8 cellular contexts compared by ENCODE assay signal in genomic region chr6:127267742-127268588, GRCh38. TPM values are rescaled to one million over a fixed set of nuclear protein-coding genes. Genes with fewer than 3 reads are reported as not detected.
DNase-seq lines count a peak whose midpoint lies in the region; ATAC-seq and TF ChIP-seq lines count a peak whose summit lies in the region.

No MANE protein-coding gene starts in this region.

- ATAC-seq in GM21360 (IDR thresholded peaks at IDR 0.05; ENCODE audit: unreplicated experiment): peak; percentile 0
- ATAC-seq in Panc1: peak; percentile 2; the same call in 1 of the 2 replicates

- peaks cover 12% of the 10 kb centered on the region for H3K4me1 ChIP-seq in A673 (ENCODE audit: insufficient read depth, low read length, poor library complexity, severe bottlenecking)
- peaks cover 19% of the 10 kb centered on the region for H3K4me1 ChIP-seq in Panc1 (ENCODE audit: control insufficient read depth, insufficient read depth, low read length)
- H3K4me1 ChIP-seq in ovary (ENCODE audit: insufficient read depth): peaks cover 1% of the 10 kb centered on the region

- H3K27ac ChIP-seq in A673 (ENCODE audit: low read depth, low read length, poor library complexity, severe bottlenecking) (peak overlapping the region; percentile 95), Panc1 (ENCODE audit: low read length) (peak overlapping the region; percentile 92), ovary (peak overlapping the region; percentile 99)

- no peaks in the 10 kb centered on the region for H3K36me3 ChIP-seq in A673 (ENCODE audit: insufficient read depth, low read length, poor library complexity, severe bottlenecking)
- H3K36me3 ChIP-seq in Panc1 (ENCODE audit: control insufficient read depth, insufficient read depth, low read length): no peaks in the 10 kb centered on the region; the same call in 1 of the 2 replicates
- no peaks in the 10 kb centered on the region for H3K36me3 ChIP-seq in ovary

- POLR2A ChIA-PET in A673 (lab: Charles Lee; ENCODE audit: low non-redundant PET): no interaction called here
- POLR2A ChIA-PET in Panc1 (lab: Charles Lee): interaction anchor here (0.6 kb wide), 1 partner anchor 85 kb away, joined by 3 read pairs; no protein-coding TSS in a partner anchor

- CTCF ChIA-PET in A673 (lab: Charles Lee): no interaction called here
- CTCF ChIA-PET in Panc1 (lab: Charles Lee): no interaction called here

- intact Hi-C loops in A673 (cut with micrococcal nuclease; ENCODE audit: unreplicated experiment) (no loop called here), Panc1 (cut with micrococcal nuclease; ENCODE audit: unreplicated experiment) (no loop called here), ovary (cut with DNase I) (no loop called here)

- H3K9me3 ChIP-seq in A673 (ENCODE audit: low read depth, low read length, poor library complexity, severe bottlenecking) (no peaks in the 10 kb centered on the region), Panc1 (ENCODE audit: control insufficient read depth, insufficient read depth, low read depth, low read length) (no peaks in the 10 kb centered on the region), ovary (no peaks in the 10 kb centered on the region)

- in situ Hi-C loops in Panc1 (cut with HindIII; ENCODE audit: low pct_unique_long_range_greater_than_20kb, low sequenced_read_pairs): no loop called here

- TF ChIP-seq CTCF in A673 (conservative IDR thresholded peaks at IDR 0.05; ENCODE audit: low read depth, low read length): no peak
- TF ChIP-seq CTCF in Panc1 (IDR thresholded peaks at IDR 0.05): no peak
- no peak for TF ChIP-seq CTCF in epithelial cell of proximal tubule (conservative IDR thresholded peaks at IDR 0.05; ENCODE audit: low read depth, low read length)
- no peak for TF ChIP-seq CTCF in ovary (IDR thresholded peaks at IDR 0.05)

- TF ChIP-seq POLR2A in ovary (IDR thresholded peaks at IDR 0.05): no peak

- H3K27me3 ChIP-seq in A673 (replicated peaks; ENCODE audit: insufficient read depth, low read depth, low read length, poor library complexity) (no peaks in the 10 kb centered on the region), Panc1 (ENCODE audit: control insufficient read depth, insufficient read depth, low read length) (no peaks in the 10 kb centered on the region), ovary (no peaks in the 10 kb centered on the region)

- BruUV-seq in A673 (replicated peaks; lab: Mats Ljungman, UMichigan): TSS peak; percentile 41
- BruUV-seq in Panc1 (replicated peaks; lab: Mats Ljungman, UMichigan): TSS peak; percentile 64

- 1 to 2% (median 1%) methylated on average over 13 of the region's 13 CpGs for WGBS in ovary, 3 donors

- TF ChIP-seq EP300 in ovary (IDR thresholded peaks at IDR 0.05): no peak

- no peak for DNase-seq in A673 (ENCODE audit: low spot score)
- no peak for DNase-seq in Panc1 (ENCODE audit: low read depth, low spot score)
- DNase-seq in epithelial cell of proximal tubule (ENCODE audit: low read depth): no peak
- peak in 1 of 5 donors; percentile 8 for DNase-seq in ovary
- DNase-seq in NCI-H510A (lab: John Stamatoyannopoulos, UW): no peak
- no peak for DNase-seq in hippocampal formation (lab: John Stamatoyannopoulos, UW)
- no peak for DNase-seq in A172 (ENCODE audit: low spot score)

- H3K4me3 ChIP-seq in A673 (ENCODE audit: low read depth, low read length, poor library complexity, severe bottlenecking) (peak overlapping the region; percentile 98), Panc1 (ENCODE audit: low read depth in 2 of 2, low read length in 2 of 2) (peak overlapping the region; percentile 77 to 97), epithelial cell of proximal tubule (ENCODE audit: low read depth, low read length) (peak overlapping the region; percentile 84), ovary (peak overlapping the region; percentile 98)

RNA-seq across cellular contexts. Expression of gene RNF146, which starts 1.3 kb away (rescaled TPM):
- total RNA-seq in A673 (2021) (21.7 and 22.6 TPM in 2 replicates), Panc1 (2021; ENCODE audit: unreplicated experiment) (43.1 TPM), epithelial cell of proximal tubule (13.8 and 16.5 TPM in 2 replicates), ovary (10 to 100 TPM; 42.2 to 54.8 (median 45.8) TPM)
- 31.8 TPM for polyA plus RNA-seq in Panc1 (2012; ENCODE audit: insufficient read length)
- polyA plus RNA-seq in ovary: 10 to 100 TPM; 43.4 to 55.8 TPM
- total RNA-seq in A172 (2014; rRNA removed; shearing (Covaris generic)): 28.2 and 34.9 TPM in 2 replicates
